In the genomic region with DNA sequence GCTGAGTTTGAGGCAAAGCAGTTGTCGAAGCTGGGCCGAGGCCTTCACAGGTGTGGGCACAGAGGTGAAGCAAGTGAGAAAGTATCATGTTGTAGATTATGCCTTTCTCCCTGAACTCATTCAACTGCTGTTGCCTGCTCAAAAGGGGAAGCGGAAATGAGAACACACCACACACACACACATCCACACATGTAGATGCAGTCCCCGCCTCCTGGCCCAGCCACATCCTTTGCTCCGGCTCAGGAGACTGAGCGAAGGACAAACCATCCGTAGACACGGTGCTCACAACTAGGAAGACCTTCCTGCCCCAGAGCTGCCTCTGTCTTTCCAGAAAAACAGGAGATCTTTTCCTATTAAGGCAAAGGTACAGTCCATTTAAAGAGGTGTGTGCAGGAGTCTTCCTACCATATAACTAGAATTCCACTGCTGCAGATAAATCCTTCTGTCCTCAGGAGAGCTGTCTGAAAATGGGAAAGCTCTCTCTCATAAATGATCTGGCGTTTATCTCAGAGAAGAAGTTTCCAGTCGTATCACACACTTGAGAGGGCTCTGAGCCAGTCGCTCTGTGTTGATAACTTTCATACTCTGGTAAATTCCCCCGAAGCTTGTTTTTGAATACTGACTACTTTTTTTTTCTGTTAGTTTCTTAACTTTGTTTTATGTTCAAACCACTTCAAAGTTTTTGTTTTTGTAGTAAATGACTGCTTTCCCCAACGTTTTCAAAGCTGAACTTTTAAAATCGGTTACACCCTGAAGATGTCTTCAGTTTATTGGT, we compare ENCODE assay signal across 8 cellular contexts. TPM values are rescaled to one million over a fixed set of nuclear protein-coding genes. Genes with fewer than 3 reads are reported as not detected.
DNase-seq lines count a peak whose midpoint lies in the region; ATAC-seq and TF ChIP-seq lines count a peak whose summit lies in the region.

A gene with protein sequence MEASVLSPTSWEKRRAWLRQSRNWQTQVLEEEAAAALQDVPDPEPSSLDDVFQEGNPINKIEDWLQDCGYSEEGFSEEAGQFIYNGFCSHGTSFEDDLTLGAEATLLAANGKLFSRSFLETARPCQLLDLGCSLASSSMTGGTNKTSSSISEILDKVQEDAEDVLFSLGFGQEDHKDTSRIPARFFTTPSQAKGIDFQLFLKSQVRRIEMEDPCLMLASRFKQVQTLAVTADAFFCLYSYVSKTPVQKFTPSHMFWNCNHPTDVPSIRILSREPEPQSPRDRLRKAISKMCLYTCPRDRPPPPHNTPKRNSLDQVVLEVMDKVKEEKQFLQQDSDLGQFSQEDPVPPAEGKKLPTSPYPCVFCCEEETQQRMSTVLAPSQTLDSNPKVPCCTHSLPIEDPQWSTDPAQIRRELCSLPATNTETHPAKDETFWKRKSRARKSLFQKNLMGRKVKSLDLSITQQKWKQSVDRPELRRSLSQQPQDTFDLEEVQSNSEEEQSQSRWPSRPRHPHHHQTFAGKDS (minus strand): TSS at position 161 of the 775 bp plus-strand sequence. CDS start 10,200 bp downstream, outside the sequence.

- no peaks in the 10 kb centered on the region for H3K9me3 Mint-ChIP-seq in activated T-helper 17 cell treated with anti-CD3 and anti-CD28 coated beads, Interleukin-2, amount 50 U/mL, for 72 hours

- H3K36me3 ChIP-seq in Peyer's patch, result no peaks in the 10 kb centered on the region
- H3K36me3 ChIP-seq in thymus (ENCODE audit: control insufficient read depth, insufficient read depth), result peaks cover 3% of the 10 kb centered on the region

- WGBS in thymus, result 2% methylated on average over 14 of the region's 14 CpGs

- peaks cover 34% of the 10 kb centered on the region for H3K4me1 Mint-ChIP-seq in activated T-helper 17 cell treated with anti-CD3 and anti-CD28 coated beads, Interleukin-2, amount 50 U/mL, for 72 hours

- peak within 1 kb of the TSS; percentile 94 for H3K4me3 Mint-ChIP-seq in activated T-helper 17 cell treated with anti-CD3 and anti-CD28 coated beads, Interleukin-2, amount 50 U/mL, for 72 hours

- H3K27me3 ChIP-seq in Peyer's patch (no peaks in the 10 kb centered on the region), thymus (ENCODE audit: control insufficient read depth, insufficient read depth) (no peaks in the 10 kb centered on the region)

- peak within 1 kb of the TSS; percentile 84 for H3K27ac Mint-ChIP-seq in activated T-helper 17 cell treated with anti-CD3 and anti-CD28 coated beads, Interleukin-2, amount 50 U/mL, for 72 hours

- DNase-seq in Peyer's patch (peak; percentile 52 to 95 (median 95)), mucosa of gallbladder (ENCODE audit: low spot score) (peak; percentile 71), hepatic stellate cell (ENCODE audit: low spot score) (no peak), HK-2 (ENCODE audit: unreplicated experiment) (no peak)

- no peak for TF ChIP-seq CTCF in Peyer's patch (IDR thresholded peaks at IDR 0.05)

- H3K27ac ChIP-seq in Peyer's patch (peak within 1 kb of the TSS; percentile 49 to 74 (median 66)), thymus (ENCODE audit: low read depth) (peak within 1 kb of the TSS; percentile 91)

- H3K9me3 ChIP-seq in Peyer's patch (no peaks in the 10 kb centered on the region), thymus (ENCODE audit: control insufficient read depth) (no peaks in the 10 kb centered on the region)

- ATAC-seq in GM18498 (IDR thresholded peaks at IDR 0.05; ENCODE audit: unreplicated experiment) (peak; percentile 96), HG02763 (IDR thresholded peaks at IDR 0.05; ENCODE audit: unreplicated experiment) (peak; percentile 92)
- ATAC-seq in activated T-helper 17 cell treated with anti-CD3 and anti-CD28 coated beads, Interleukin-2, amount 50 U/mL, for 72 hours (replicated peaks), result peak; percentile 88

- peaks cover 53% of the 10 kb centered on the region for H3K36me3 Mint-ChIP-seq in activated T-helper 17 cell treated with anti-CD3 and anti-CD28 coated beads, Interleukin-2, amount 50 U/mL, for 72 hours (ENCODE audit: low read depth)

- peak; percentile 10 to 35 for TF ChIP-seq POLR2A in Peyer's patch (IDR thresholded peaks at IDR 0.05)

- H3K4me3 ChIP-seq in Peyer's patch (peak within 1 kb of the TSS; percentile 16 to 30 (median 24)), thymus (ENCODE audit: low read length) (peak within 1 kb of the TSS; percentile 65)

- H3K4me1 ChIP-seq in Peyer's patch (no peaks in the 10 kb centered on the region), thymus (ENCODE audit: control insufficient read depth, insufficient read depth, low read length) (peaks cover 39% of the 10 kb centered on the region)

- H3K27me3 Mint-ChIP-seq in activated T-helper 17 cell treated with anti-CD3 and anti-CD28 coated beads, Interleukin-2, amount 50 U/mL, for 72 hours, result no peaks in the 10 kb centered on the region

RNA-seq across cellular contexts. Expression of the gene that starts here (rescaled TPM):
- total RNA-seq in Peyer's patch (1 to 10 TPM; 1.2 to 9.6 (median 4.5) TPM), mucosa of gallbladder (4.1 TPM)
- 10 to 100 TPM; 51.1 to 91.7 TPM for total RNA-seq in activated T-helper 17 cell treated with anti-CD3 and anti-CD28 coated beads, Interleukin-2, amount 50 U/mL, for 72 hours
- polyA plus RNA-seq in thymus, result 24.0 TPM

Comparison
In these comparisons a context has a peak if more than half of its experiments do, and no peak if none do; other contexts are left out.
1. RNA of the gene that starts here (total RNA-seq): 51.1 to 91.7 TPM in activated T-helper 17 cell treated with anti-CD3 and anti-CD28 coated beads, Interleukin-2, amount 50 U/mL, for 72 hours; 1.2 to 9.6 TPM in Peyer's patch and 4.1 TPM in mucosa of gallbladder (single experiment); every median in the first group is over 4 times any median in the second.
2. DNase-seq: peak in Peyer's patch (3 of 3) and mucosa of gallbladder (single experiment); none in hepatic stellate cell (single experiment) and HK-2 (single experiment).
3. Peak in every context shown above with its lines, with median percentiles within 50 percentile points of each other: ATAC-seq.